ENCODE assay signal across 2 cellular contexts in the genomic region with DNA sequence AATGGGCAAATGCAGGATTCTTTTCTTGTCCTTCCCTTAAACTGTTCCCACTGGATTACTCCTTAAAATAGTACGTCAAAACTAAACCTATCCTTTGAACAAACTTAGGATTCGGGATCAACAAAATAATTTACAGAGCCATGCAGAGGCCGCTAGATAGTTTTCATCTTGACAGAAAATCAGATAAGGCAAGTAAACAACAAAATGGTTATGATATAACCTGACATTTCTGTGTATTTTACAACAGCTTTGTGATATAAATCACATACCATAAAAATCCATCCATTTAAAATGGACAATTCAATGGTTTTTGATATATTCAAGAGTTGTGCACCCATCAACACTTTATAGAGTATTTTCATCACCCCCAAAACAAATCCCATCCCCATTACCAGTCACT.
TF ChIP-seq lines count a peak whose summit lies in the region.

No MANE protein-coding gene starts in this region.

TF ChIP-seq in HepG2, 621 proteins besides CTCF, POLR2A, EP300 and RAD21:
- no peak for TF ChIP-seq WIZ (CRISPR knock-in tag; IDR thresholded peaks at IDR 0.05)
- no peak for TF ChIP-seq ZSCAN9 (CRISPR knock-in tag; IDR thresholded peaks at IDR 0.05; ENCODE audit: borderline replicate concordance)
- TF ChIP-seq ZNF652 (CRISPR knock-in tag; IDR thresholded peaks at IDR 0.05; ENCODE audit: borderline replicate concordance, low read depth) = no peak
- TF ChIP-seq NRL (CRISPR knock-in tag; IDR thresholded peaks at IDR 0.05; ENCODE audit: borderline replicate concordance) = no peak
- no peak for TF ChIP-seq ZNF331 (CRISPR knock-in tag; IDR thresholded peaks at IDR 0.05)
- no peak for TF ChIP-seq ZNF724P (CRISPR knock-in tag; IDR thresholded peaks at IDR 0.05; ENCODE audit: borderline replicate concordance)
- TF ChIP-seq, protein P1, sequence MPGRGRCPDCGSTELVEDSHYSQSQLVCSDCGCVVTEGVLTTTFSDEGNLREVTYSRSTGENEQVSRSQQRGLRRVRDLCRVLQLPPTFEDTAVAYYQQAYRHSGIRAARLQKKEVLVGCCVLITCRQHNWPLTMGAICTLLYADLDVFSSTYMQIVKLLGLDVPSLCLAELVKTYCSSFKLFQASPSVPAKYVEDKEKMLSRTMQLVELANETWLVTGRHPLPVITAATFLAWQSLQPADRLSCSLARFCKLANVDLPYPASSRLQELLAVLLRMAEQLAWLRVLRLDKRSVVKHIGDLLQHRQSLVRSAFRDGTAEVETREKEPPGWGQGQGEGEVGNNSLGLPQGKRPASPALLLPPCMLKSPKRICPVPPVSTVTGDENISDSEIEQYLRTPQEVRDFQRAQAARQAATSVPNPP (CRISPR knock-in tag; IDR thresholded peaks at IDR 0.05) = no peak
- no peak for TF ChIP-seq ERF (CRISPR knock-in tag; IDR thresholded peaks at IDR 0.05)
- TF ChIP-seq ZFP37 (CRISPR knock-in tag; IDR thresholded peaks at IDR 0.05; ENCODE audit: borderline replicate concordance) = no peak
- no peak for TF ChIP-seq THYN1 (CRISPR knock-in tag; IDR thresholded peaks at IDR 0.05; ENCODE audit: borderline replicate concordance, low read depth)
- no peak for TF ChIP-seq SAFB2 (CRISPR knock-in tag; IDR thresholded peaks at IDR 0.05; ENCODE audit: borderline replicate concordance, low read depth)
- no peak for TF ChIP-seq ZNF564 (CRISPR knock-in tag; IDR thresholded peaks at IDR 0.05)
- TF ChIP-seq ZNF570 (CRISPR knock-in tag; IDR thresholded peaks at IDR 0.05; ENCODE audit: borderline replicate concordance) = no peak
- no peak for TF ChIP-seq ZNF329 (CRISPR knock-in tag; IDR thresholded peaks at IDR 0.05; ENCODE audit: low read depth)
- TF ChIP-seq, protein P2, sequence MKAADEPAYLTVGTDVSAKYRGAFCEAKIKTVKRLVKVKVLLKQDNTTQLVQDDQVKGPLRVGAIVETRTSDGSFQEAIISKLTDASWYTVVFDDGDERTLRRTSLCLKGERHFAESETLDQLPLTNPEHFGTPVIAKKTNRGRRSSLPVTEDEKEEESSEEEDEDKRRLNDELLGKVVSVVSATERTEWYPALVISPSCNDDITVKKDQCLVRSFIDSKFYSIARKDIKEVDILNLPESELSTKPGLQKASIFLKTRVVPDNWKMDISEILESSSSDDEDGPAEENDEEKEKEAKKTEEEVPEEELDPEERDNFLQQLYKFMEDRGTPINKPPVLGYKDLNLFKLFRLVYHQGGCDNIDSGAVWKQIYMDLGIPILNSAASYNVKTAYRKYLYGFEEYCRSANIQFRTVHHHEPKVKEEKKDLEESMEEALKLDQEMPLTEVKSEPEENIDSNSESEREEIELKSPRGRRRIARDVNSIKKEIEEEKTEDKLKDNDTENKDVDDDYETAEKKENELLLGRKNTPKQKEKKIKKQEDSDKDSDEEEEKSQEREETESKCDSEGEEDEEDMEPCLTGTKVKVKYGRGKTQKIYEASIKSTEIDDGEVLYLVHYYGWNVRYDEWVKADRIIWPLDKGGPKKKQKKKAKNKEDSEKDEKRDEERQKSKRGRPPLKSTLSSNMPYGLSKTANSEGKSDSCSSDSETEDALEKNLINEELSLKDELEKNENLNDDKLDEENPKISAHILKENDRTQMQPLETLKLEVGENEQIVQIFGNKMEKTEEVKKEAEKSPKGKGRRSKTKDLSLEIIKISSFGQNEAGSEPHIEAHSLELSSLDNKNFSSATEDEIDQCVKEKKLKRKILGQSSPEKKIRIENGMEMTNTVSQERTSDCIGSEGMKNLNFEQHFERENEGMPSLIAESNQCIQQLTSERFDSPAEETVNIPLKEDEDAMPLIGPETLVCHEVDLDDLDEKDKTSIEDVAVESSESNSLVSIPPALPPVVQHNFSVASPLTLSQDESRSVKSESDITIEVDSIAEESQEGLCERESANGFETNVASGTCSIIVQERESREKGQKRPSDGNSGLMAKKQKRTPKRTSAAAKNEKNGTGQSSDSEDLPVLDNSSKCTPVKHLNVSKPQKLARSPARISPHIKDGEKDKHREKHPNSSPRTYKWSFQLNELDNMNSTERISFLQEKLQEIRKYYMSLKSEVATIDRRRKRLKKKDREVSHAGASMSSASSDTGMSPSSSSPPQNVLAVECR (CRISPR knock-in tag; IDR thresholded peaks at IDR 0.05; ENCODE audit: borderline replicate concordance) = no peak
- no peak for TF ChIP-seq ZNF768 (CRISPR knock-in tag; IDR thresholded peaks at IDR 0.05)
- no peak for TF ChIP-seq SMARCC2 (IDR thresholded peaks at IDR 0.05)

TF ChIP-seq in H1, 55 proteins besides CTCF, POLR2A, EP300 and RAD21:
- TF ChIP-seq POLR2AphosphoS5 (IDR thresholded peaks at IDR 0.05; ENCODE audit: low read depth, low read length) = no peak
- no peak for TF ChIP-seq POU5F1 (IDR thresholded peaks at IDR 0.05; ENCODE audit: low read depth, low read length)
- TF ChIP-seq CHD2 (IDR thresholded peaks at IDR 0.05; ENCODE audit: low read length) = no peak
- TF ChIP-seq MAFK (IDR thresholded peaks at IDR 0.05; ENCODE audit: low read depth, low read length) = no peak
- TF ChIP-seq, protein P3, sequence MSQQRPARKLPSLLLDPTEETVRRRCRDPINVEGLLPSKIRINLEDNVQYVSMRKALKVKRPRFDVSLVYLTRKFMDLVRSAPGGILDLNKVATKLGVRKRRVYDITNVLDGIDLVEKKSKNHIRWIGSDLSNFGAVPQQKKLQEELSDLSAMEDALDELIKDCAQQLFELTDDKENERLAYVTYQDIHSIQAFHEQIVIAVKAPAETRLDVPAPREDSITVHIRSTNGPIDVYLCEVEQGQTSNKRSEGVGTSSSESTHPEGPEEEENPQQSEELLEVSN (IDR thresholded peaks at IDR 0.05) = no peak
- TF ChIP-seq KDM4A (IDR thresholded peaks at IDR 0.05; ENCODE audit: low read depth, low read length, severe bottlenecking) = no peak
- TF ChIP-seq NRF1 (IDR thresholded peaks at IDR 0.05; ENCODE audit: low read depth, low read length) = no peak
- TF ChIP-seq JUN (IDR thresholded peaks at IDR 0.05; ENCODE audit: low read depth, low read length) = no peak
